27 cellular contexts compared by ENCODE assay signal in the genomic region with DNA sequence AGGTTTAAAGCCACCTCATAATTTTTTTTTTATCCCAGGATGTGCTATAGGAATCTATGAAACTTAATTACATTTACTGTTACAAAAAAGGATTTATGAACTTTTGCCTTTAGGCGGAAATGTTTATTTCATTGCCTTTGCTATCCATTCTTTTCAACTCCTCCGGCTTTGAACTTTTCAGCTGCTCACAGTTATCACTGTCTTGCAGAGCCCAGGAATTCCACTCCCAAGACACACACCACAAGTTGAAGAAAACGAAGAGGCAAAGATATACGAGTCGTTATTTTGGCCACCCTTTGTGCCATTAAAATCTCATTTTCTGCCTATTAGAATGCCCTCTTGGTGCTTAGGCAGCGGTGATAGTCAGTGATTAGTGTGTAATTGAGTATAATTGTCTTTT.
DNase-seq lines count a peak whose midpoint lies in the region; ATAC-seq and TF ChIP-seq lines count a peak whose summit lies in the region.
"Had no signal": no experiment of that assay in that cellular context is flagged by ENCODE, and none has a peak within 500 bp of the region (broad histone marks: within the 10 kb centered on the region; RNA-seq: fewer than 3 reads in every experiment).

No MANE protein-coding gene starts in this region.

- no peaks in the 10 kb centered on the region for H3K9me3 Mint-ChIP-seq in stimulated activated memory B cell treated with anti-CD40 and anti-IgM and Interleukin-4, amounts not matched to agents 10 μg/mL and 1 μg/mL and 100 μg/mL, for 72 hours
- H3K9me3 Mint-ChIP-seq: CD8-positive, alpha-beta memory T cell had no signal

- H3K4me1 Mint-ChIP-seq in stimulated activated memory B cell treated with anti-CD40 and anti-IgM and Interleukin-4, amounts not matched to agents 10 μg/mL and 1 μg/mL and 100 μg/mL, for 72 hours, result no peaks in the 10 kb centered on the region
- H3K4me1 Mint-ChIP-seq: CD14-positive monocyte; CD4-positive, alpha-beta memory T cell; CD4-positive, CD25-positive, alpha-beta regulatory T cell; CD8-positive, alpha-beta memory T cell had no signal

- H3K27ac Mint-ChIP-seq in stimulated activated memory B cell treated with anti-CD40 and anti-IgM and Interleukin-4, amounts not matched to agents 10 μg/mL and 1 μg/mL and 100 μg/mL, for 72 hours, result no peak overlapping the region
- H3K27ac Mint-ChIP-seq: CD14-positive monocyte; CD4-positive, alpha-beta memory T cell; CD4-positive, CD25-positive, alpha-beta regulatory T cell; CD8-positive, alpha-beta memory T cell had no signal

- H3K27ac ChIP-seq in cardiac muscle cell (peak overlapping the region; percentile 27), SK-N-MC (peak overlapping the region; percentile 90)
- H3K27ac ChIP-seq: 22Rv1, A549, BLaER1 had no signal

- ATAC-seq in left ventricle myocardium superior, result no peak
- ATAC-seq in stimulated activated memory B cell treated with anti-CD40 and anti-IgM and Interleukin-4, amounts not matched to agents 10 μg/mL and 1 μg/mL and 100 μg/mL, for 72 hours, result no peak
- ATAC-seq: A549, GM12878 had no signal

- H3K4me1 ChIP-seq in cardiac muscle cell (ENCODE audit: low read depth), result peaks cover 14% of the 10 kb centered on the region
- H3K4me1 ChIP-seq: A549, BE2C, BLaER1 had no signal

- intact Hi-C loops in left ventricle myocardium superior (cut with micrococcal nuclease), result no loop called here

- no peaks in the 10 kb centered on the region for H3K36me3 Mint-ChIP-seq in stimulated activated memory B cell treated with anti-CD40 and anti-IgM and Interleukin-4, amounts not matched to agents 10 μg/mL and 1 μg/mL and 100 μg/mL, for 72 hours
- H3K36me3 Mint-ChIP-seq: CD14-positive monocyte; CD4-positive, alpha-beta memory T cell; CD4-positive, CD25-positive, alpha-beta regulatory T cell; CD8-positive, alpha-beta memory T cell had no signal

- DNase-seq in cardiac muscle cell (ENCODE audit: low read depth in 1 of 2, low spot score in 1 of 2) (no peak), left ventricle myocardium superior (no peak), SK-N-MC (ENCODE audit: low read depth, low spot score) (no peak), myocyte (ENCODE audit: low read depth) (peak; percentile 26), retina (peak; percentile 48), NCI-H1436 (lab: John Stamatoyannopoulos, UW) (no peak)
- no peak for DNase-seq in central memory CD4-positive, alpha-beta T cell
- DNase-seq: ACHN; BE2C; C1 segment of cervical spinal cord; CD4-positive, alpha-beta memory T cell; CD4-positive, CD25-positive, alpha-beta regulatory T cell; CD8-positive, alpha-beta memory T cell; COR-L47; DMS 273 treated with DMSO at 0.1 percent for 48 hours; DMS153; DMS53; DMS79; DND-41; EL; GDM1 had no signal

- no peaks in the 10 kb centered on the region for H3K27me3 ChIP-seq in cardiac muscle cell
- H3K27me3 ChIP-seq: BLaER1 had no signal

- H3K9me3 ChIP-seq in cardiac muscle cell (ENCODE audit: low read depth), result no peaks in the 10 kb centered on the region
- no peaks in the 10 kb centered on the region for H3K9me3 ChIP-seq in SK-N-MC (ENCODE audit: low read depth, low read length)
- H3K9me3 ChIP-seq: A549, BE2C, BLaER1 had no signal

- no peaks in the 10 kb centered on the region for H3K36me3 ChIP-seq in cardiac muscle cell
- no peaks in the 10 kb centered on the region; the same call in 1 of the 2 replicates for H3K36me3 ChIP-seq in SK-N-MC (ENCODE audit: insufficient read depth, low read length)
- H3K36me3 ChIP-seq: BE2C, BLaER1 had no signal

- no peak overlapping the region for H3K4me3 Mint-ChIP-seq in stimulated activated memory B cell treated with anti-CD40 and anti-IgM and Interleukin-4, amounts not matched to agents 10 μg/mL and 1 μg/mL and 100 μg/mL, for 72 hours
- H3K4me3 Mint-ChIP-seq: CD14-positive monocyte; CD4-positive, alpha-beta memory T cell; CD4-positive, CD25-positive, alpha-beta regulatory T cell; CD8-positive, alpha-beta memory T cell had no signal

- H3K4me3 ChIP-seq in cardiac muscle cell, result no peak overlapping the region
- H3K4me3 ChIP-seq in SK-N-MC, result peak overlapping the region; percentile 65
- H3K4me3 ChIP-seq: A549, BLaER1, GM12878 had no signal

- no peaks in the 10 kb centered on the region for H3K27me3 Mint-ChIP-seq in stimulated activated memory B cell treated with anti-CD40 and anti-IgM and Interleukin-4, amounts not matched to agents 10 μg/mL and 1 μg/mL and 100 μg/mL, for 72 hours

- TF ChIP-seq CTCF in cardiac muscle cell (IDR thresholded peaks at IDR 0.05; ENCODE audit: low read depth, low read length), result no peak

- peak overlapping the region; percentile 14 for H3K9ac ChIP-seq in SK-N-MC (ENCODE audit: insufficient read length)
- H3K9ac ChIP-seq: BLaER1 had no signal

Comparison
In these comparisons a context has a peak if more than half of its experiments do, and no peak if none do; other contexts are left out.
1. DNase-seq: peak in myocyte (single experiment) and retina (single experiment); none in cardiac muscle cell (0 of 2), left ventricle myocardium superior (single experiment), SK-N-MC (single experiment), NCI-H1436 (single experiment) and central memory CD4-positive, alpha-beta T cell (single experiment).